In genomic region chr5:138793481-138794010, GRCh38 we compare ENCODE assay signal across 17 cellular contexts.
"Had no signal": no experiment of that assay in that cellular context is flagged by ENCODE, and none has a peak within 500 bp of the region (broad histone marks: within the 10 kb centered on the region; RNA-seq: fewer than 3 reads in every experiment).

No MANE protein-coding gene starts in this region.

- H3K27ac Mint-ChIP-seq: activated CD4-positive, alpha-beta memory T cell treated with anti-CD3 and anti-CD28 coated beads, Interleukin-2, amount 10 ng/mL, durations not matched to agents 7 days and 5 days; activated CD4-positive, alpha-beta T cell treated with anti-CD3 and anti-CD28 coated beads for 36 hours; activated naive CD8-positive, alpha-beta T cell treated with anti-CD3 and anti-CD28 coated beads, Interleukin-2, amount 10 ng/mL, durations not matched to agents 7 days and 5 days; effector memory CD8-positive, alpha-beta T cell had no signal

- H3K4me3 Mint-ChIP-seq: activated CD4-positive, alpha-beta memory T cell treated with anti-CD3 and anti-CD28 coated beads, Interleukin-2, amount 10 ng/mL, durations not matched to agents 7 days and 5 days; activated CD4-positive, alpha-beta T cell treated with anti-CD3 and anti-CD28 coated beads for 36 hours; activated naive CD8-positive, alpha-beta T cell treated with anti-CD3 and anti-CD28 coated beads, Interleukin-2, amount 10 ng/mL, durations not matched to agents 7 days and 5 days; effector memory CD8-positive, alpha-beta T cell; natural killer cell had no signal

- DNase-seq: activated CD4-positive, alpha-beta memory T cell treated with anti-CD3 and anti-CD28 coated beads, Interleukin-2, amount 10 ng/mL, durations not matched to agents 7 days and 5 days; activated CD4-positive, alpha-beta T cell treated with anti-CD3 and anti-CD28 coated beads for 36 hours; activated naive CD8-positive, alpha-beta T cell treated with anti-CD3 and anti-CD28 coated beads, Interleukin-2, amount 10 ng/mL, durations not matched to agents 7 days and 5 days; effector memory CD8-positive, alpha-beta T cell; mammary epithelial cell; natural killer cell; nucleus accumbens; stimulated activated CD8-positive, alpha-beta memory T cell treated with anti-CD3 and anti-CD28 coated beads, Interleukin-4, amount 100 ng/mL, for 48 hours; stomach; T1000; uterus had no signal

- H3K4me3 ChIP-seq: ascending aorta, cardiac muscle cell, coronary artery, prostate gland, stomach, uterus had no signal

- H3K4me1 ChIP-seq: prostate gland, uterus had no signal

- H3K9me3 Mint-ChIP-seq: activated CD4-positive, alpha-beta memory T cell treated with anti-CD3 and anti-CD28 coated beads, Interleukin-2, amount 10 ng/mL, durations not matched to agents 7 days and 5 days; activated naive CD8-positive, alpha-beta T cell treated with anti-CD3 and anti-CD28 coated beads, Interleukin-2, amount 10 ng/mL, durations not matched to agents 7 days and 5 days; effector memory CD8-positive, alpha-beta T cell; natural killer cell had no signal

- H3K36me3 Mint-ChIP-seq: activated naive CD8-positive, alpha-beta T cell treated with anti-CD3 and anti-CD28 coated beads, Interleukin-2, amount 10 ng/mL, durations not matched to agents 7 days and 5 days; natural killer cell had no signal

- ATAC-seq: activated CD4-positive, alpha-beta T cell treated with anti-CD3 and anti-CD28 coated beads for 36 hours; effector memory CD8-positive, alpha-beta T cell; natural killer cell; sciatic nerve had no signal

- H3K27ac ChIP-seq: ascending aorta, cardiac muscle cell, coronary artery, epithelial cell of prostate, prostate gland, stomach had no signal

- H3K27me3 ChIP-seq: ascending aorta, cardiac muscle cell, stomach, uterus had no signal

- H3K9me3 ChIP-seq: ascending aorta, prostate gland, stomach, uterus had no signal

- H3K27me3 Mint-ChIP-seq: effector memory CD8-positive, alpha-beta T cell had no signal

- H3K36me3 ChIP-seq: ascending aorta, prostate gland, uterus had no signal
